Comparison of ENCODE assay signal across 11 cellular contexts in genomic region chr3:114499986-114500385, GRCh38.
A peak's percentile ranks its signal among the peaks of the same experiment; 100 is the strongest.
DNase-seq lines count a peak whose midpoint lies in the region; ATAC-seq, FAIRE-seq and TF ChIP-seq lines count a peak whose summit lies in the region.
"Had no signal": no experiment of that assay in that cellular context is flagged by ENCODE, and none has a peak within 500 bp of the region (broad histone marks: within the 10 kb centered on the region; RNA-seq: fewer than 3 reads in every experiment).

No MANE protein-coding gene starts in this region.

- H3K9me3 ChIP-seq in A549 (no peaks in the 10 kb centered on the region), osteoblast (ENCODE audit: low read depth, low read length) (no peaks in the 10 kb centered on the region)
- H3K9me3 ChIP-seq: thoracic aorta had no signal

- H3K27ac ChIP-seq in A549 (peak overlapping the region; percentile 21 to 52; a peak in 3 of 6 replicates), osteoblast (ENCODE audit: low read depth, low read length) (no peak overlapping the region)
- H3K27ac ChIP-seq: hepatocyte, thoracic aorta had no signal

- H3K79me2 ChIP-seq in osteoblast (ENCODE audit: insufficient read depth, low read length): no peaks in the 10 kb centered on the region
- H3K79me2 ChIP-seq: hepatocyte had no signal

- H3K4me3 ChIP-seq in A549 (no peak overlapping the region), bronchial epithelial cell (ENCODE audit: low read depth, low read length) (no peak overlapping the region), osteoblast (ENCODE audit: insufficient read depth, low read length) (no peak overlapping the region)
- no peak overlapping the region for H3K4me3 ChIP-seq in Jurkat, Clone E6-1 (ENCODE audit: low read length)
- H3K4me3 ChIP-seq: hepatocyte, thoracic aorta had no signal

- POLR2A ChIA-PET in A549 (lab: Yijun Ruan, JAX): no interaction called here

- no peak for TF ChIP-seq POLR2A in A549 (IDR thresholded peaks at IDR 0.05; ENCODE audit: low read length)

- H3K36me3 ChIP-seq in bronchial epithelial cell (ENCODE audit: control insufficient read depth, insufficient read depth, low read length): no peaks in the 10 kb centered on the region
- H3K36me3 ChIP-seq in osteoblast (ENCODE audit: insufficient read depth, low read length): no peaks in the 10 kb centered on the region
- H3K36me3 ChIP-seq: thoracic aorta had no signal

- H2AFZ ChIP-seq in osteoblast (ENCODE audit: low read length): no peak overlapping the region
- H2AFZ ChIP-seq: hepatocyte had no signal

- H3K27me3 ChIP-seq in bronchial epithelial cell (ENCODE audit: control insufficient read depth, insufficient read depth, low read length) (no peaks in the 10 kb centered on the region), osteoblast (ENCODE audit: insufficient read depth, low read length) (no peaks in the 10 kb centered on the region)
- H3K27me3 ChIP-seq: hepatocyte had no signal

- FAIRE-seq in A549 (lab: Jason Lieb, UNC) (no peak), bronchial epithelial cell (lab: Jason Lieb, UNC) (no peak)

- ATAC-seq in A549 (no peak), GM18909 (IDR thresholded peaks at IDR 0.05; ENCODE audit: poor library complexity, unreplicated experiment) (peak; percentile 54)

- peaks cover 58% of the 10 kb centered on the region for H3K4me1 ChIP-seq in A549
- H3K4me1 ChIP-seq in osteoblast (ENCODE audit: insufficient read depth, low read length): peaks cover 50% of the 10 kb centered on the region

- DNase-seq in A549 (ENCODE audit: low read depth in 1 of 2, low spot score in 1 of 2): no peak
- peak; percentile 83 for DNase-seq in Jurkat, Clone E6-1 (ENCODE audit: low read depth, low spot score)
- peak; percentile 26 for DNase-seq in bronchial epithelial cell (ENCODE audit: low read depth)
- DNase-seq in NCI-H526 (lab: John Stamatoyannopoulos, UW): no peak
- DNase-seq in osteoblast (ENCODE audit: insufficient read length, low spot score, missing footprints): no peak
- DNase-seq in NCI-H345 treated with DMSO at 0.1 percent for 48 hours (lab: John Stamatoyannopoulos, UW; ENCODE audit: unreplicated experiment): no peak
- no peak for DNase-seq in T1000 (lab: John Stamatoyannopoulos, UW)
- DNase-seq: NCI-H1048 had no signal

- no peak for TF ChIP-seq RAD21 in A549 (conservative IDR thresholded peaks at IDR 0.05 in 1 of 2, IDR thresholded peaks at IDR 0.05 in 1 of 2)

- TF ChIP-seq EP300 in A549 (IDR thresholded peaks at IDR 0.05): no peak

- CTCF ChIA-PET in A549 (lab: Yijun Ruan, JAX): interaction anchor here (0.6 to 1.6 kb wide), 5 partner anchors 10 to 378 kb away, joined by 3 read pairs; no protein-coding TSS in a partner anchor

- TF ChIP-seq CTCF in A549 (IDR thresholded peaks at IDR 0.05) (no peak), bronchial epithelial cell (IDR thresholded peaks at IDR 0.05; ENCODE audit: insufficient read depth, low read length, severe bottlenecking) (no peak), osteoblast (IDR thresholded peaks at IDR 0.05; ENCODE audit: extremely low read depth, low read depth, low read length) (no peak)

- H3K4me2 ChIP-seq in A549 (peak overlapping the region; percentile 17), osteoblast (ENCODE audit: insufficient read depth, low read length) (no peak overlapping the region)
- H3K4me2 ChIP-seq: hepatocyte had no signal

- H4K20me1 ChIP-seq in osteoblast (ENCODE audit: insufficient read depth, low read length): no peaks in the 10 kb centered on the region

- 59% methylated on average over 2 of the region's 2 CpGs for WGBS in A549 (ENCODE audit: missing lambda C conversion rate)

TF ChIP-seq in A549, 52 proteins besides CTCF, POLR2A, EP300 and RAD21:
- TF ChIP-seq SMC3 (IDR thresholded peaks at IDR 0.05) (no peak), FOSL2 (IDR thresholded peaks at IDR 0.05) (no peak), FOSL2 (CRISPR knock-in tag; IDR thresholded peaks at IDR 0.05) (no peak)

Comparison
In these comparisons a context has a peak if more than half of its experiments do, and no peak if none do; other contexts are left out.
1. DNase-seq: peak in Jurkat, Clone E6-1 (single experiment) and bronchial epithelial cell (single experiment); none in A549 (0 of 2), NCI-H526 (0 of 2), osteoblast (single experiment), NCI-H345 treated with DMSO at 0.1 percent for 48 hours (single experiment) and T1000 (single experiment).